ENCODE assay signal across 9 cellular contexts in the genomic region with DNA sequence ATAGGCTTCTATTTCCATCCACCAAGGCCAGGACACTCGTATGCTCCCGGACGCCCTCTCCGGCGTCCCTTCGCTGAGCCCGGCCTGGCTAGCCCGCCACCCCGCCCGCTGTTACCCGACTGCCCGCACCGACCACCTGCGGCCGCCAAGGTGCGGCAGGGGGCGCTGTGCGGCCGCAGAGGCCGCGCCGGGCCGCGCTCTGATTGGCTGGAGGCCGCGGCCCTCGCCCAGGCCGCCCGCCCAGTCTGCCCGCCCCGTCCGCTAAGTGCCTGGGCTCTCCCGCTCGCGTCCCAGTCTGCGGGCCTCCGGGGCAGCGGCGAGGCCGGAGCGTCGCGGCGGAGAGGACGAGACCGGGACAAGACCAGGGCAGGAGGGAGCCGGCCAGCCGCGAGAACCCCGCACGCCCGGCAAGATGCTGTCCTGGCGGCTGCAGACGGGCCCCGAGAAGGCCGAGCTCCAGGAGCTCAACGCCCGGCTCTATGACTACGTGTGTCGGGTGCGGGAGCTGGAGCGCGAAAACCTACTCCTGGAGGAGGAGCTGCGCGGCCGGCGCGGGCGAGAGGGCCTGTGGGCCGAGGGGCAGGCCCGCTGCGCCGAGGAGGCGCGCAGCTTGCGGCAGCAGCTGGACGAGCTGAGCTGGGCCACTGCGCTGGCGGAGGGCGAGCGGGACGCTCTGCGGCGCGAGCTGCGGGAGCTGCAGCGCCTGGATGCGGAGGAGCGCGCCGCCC. TPM values are rescaled to one million over a fixed set of nuclear protein-coding genes. Genes with fewer than 3 reads are reported as not detected.
DNase-seq lines count a peak whose midpoint lies in the region; ATAC-seq and TF ChIP-seq lines count a peak whose summit lies in the region.
"Had no signal": no experiment of that assay in that cellular context is flagged by ENCODE, and none has a peak within 500 bp of the region (broad histone marks: within the 10 kb centered on the region; RNA-seq: fewer than 3 reads in every experiment).

A gene with protein sequence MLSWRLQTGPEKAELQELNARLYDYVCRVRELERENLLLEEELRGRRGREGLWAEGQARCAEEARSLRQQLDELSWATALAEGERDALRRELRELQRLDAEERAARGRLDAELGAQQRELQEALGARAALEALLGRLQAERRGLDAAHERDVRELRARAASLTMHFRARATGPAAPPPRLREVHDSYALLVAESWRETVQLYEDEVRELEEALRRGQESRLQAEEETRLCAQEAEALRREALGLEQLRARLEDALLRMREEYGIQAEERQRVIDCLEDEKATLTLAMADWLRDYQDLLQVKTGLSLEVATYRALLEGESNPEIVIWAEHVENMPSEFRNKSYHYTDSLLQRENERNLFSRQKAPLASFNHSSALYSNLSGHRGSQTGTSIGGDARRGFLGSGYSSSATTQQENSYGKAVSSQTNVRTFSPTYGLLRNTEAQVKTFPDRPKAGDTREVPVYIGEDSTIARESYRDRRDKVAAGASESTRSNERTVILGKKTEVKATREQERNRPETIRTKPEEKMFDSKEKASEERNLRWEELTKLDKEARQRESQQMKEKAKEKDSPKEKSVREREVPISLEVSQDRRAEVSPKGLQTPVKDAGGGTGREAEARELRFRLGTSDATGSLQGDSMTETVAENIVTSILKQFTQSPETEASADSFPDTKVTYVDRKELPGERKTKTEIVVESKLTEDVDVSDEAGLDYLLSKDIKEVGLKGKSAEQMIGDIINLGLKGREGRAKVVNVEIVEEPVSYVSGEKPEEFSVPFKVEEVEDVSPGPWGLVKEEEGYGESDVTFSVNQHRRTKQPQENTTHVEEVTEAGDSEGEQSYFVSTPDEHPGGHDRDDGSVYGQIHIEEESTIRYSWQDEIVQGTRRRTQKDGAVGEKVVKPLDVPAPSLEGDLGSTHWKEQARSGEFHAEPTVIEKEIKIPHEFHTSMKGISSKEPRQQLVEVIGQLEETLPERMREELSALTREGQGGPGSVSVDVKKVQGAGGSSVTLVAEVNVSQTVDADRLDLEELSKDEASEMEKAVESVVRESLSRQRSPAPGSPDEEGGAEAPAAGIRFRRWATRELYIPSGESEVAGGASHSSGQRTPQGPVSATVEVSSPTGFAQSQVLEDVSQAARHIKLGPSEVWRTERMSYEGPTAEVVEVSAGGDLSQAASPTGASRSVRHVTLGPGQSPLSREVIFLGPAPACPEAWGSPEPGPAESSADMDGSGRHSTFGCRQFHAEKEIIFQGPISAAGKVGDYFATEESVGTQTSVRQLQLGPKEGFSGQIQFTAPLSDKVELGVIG (N-terminal part only) (plus strand): TSS at position 293 of the 728 bp plus-strand sequence. CDS start 120 bp downstream, at position 413.

- peak; percentile 31 for TF ChIP-seq POLR2A in right lobe of liver (IDR thresholded peaks at IDR 0.05)

- no peak within 1 kb of the TSS for H2BK12ac ChIP-seq in H9 (ENCODE audit: insufficient read length, low read depth, low read length)

- H3K14ac ChIP-seq in H9 (ENCODE audit: insufficient read depth, low read length), result no peak within 1 kb of the TSS

- peaks cover 6% of the 10 kb centered on the region for H3K23me2 ChIP-seq in H9 (ENCODE audit: insufficient read length, low read depth, low read length, poor library complexity, severe bottlenecking)

- H3K4me1 ChIP-seq in H9 (ENCODE audit: insufficient read depth, low read length) (no peaks in the 10 kb centered on the region), duodenal mucosa (ENCODE audit: control insufficient read depth in 1 of 2, insufficient read depth in 2 of 2, low read length in 2 of 2) (peaks cover 8 to 20% of the 10 kb centered on the region in 2 donors), right lobe of liver (peaks cover 0 to 9% (median 0%) of the 10 kb centered on the region in 4 donors)

- POLR2A ChIA-PET in T-cell (lab: Charles Lee), result interaction anchor here in 1 of 2 donors (0.6 kb wide), 1 partner anchor 13 kb away, joined by 3 read pairs; no protein-coding TSS in a partner anchor

- H2BK20ac ChIP-seq in H9 (ENCODE audit: low read depth, low read length, poor library complexity, severe bottlenecking), result no peak within 1 kb of the TSS

- H3K36me3 Mint-ChIP-seq in H9 (ENCODE audit: insufficient read depth in 1 of 3, low read depth in 3 of 3), result no peaks in the 10 kb centered on the region; a peak in 1 of 7 replicates
- H3K36me3 Mint-ChIP-seq in T-cell, result no peaks in the 10 kb centered on the region

- WGBS in H9 (ENCODE audit: extremely low coverage, insufficient read length, low lambda C conversion rate), result no CpG with 5 or more reads among the region's 91 CpGs
- 10% methylated on average over 6 of the region's 91 CpGs for WGBS in right lobe of liver (ENCODE audit: insufficient coverage, low coverage, low lambda C conversion rate, missing lambda C conversion rate)

- peak; percentile 94 for TF ChIP-seq CTCF in H9 (conservative IDR thresholded peaks at IDR 0.05)
- TF ChIP-seq CTCF in right lobe of liver (IDR thresholded peaks at IDR 0.05), result peak; percentile 79 to 92 (median 87)

- H3K27me3 Mint-ChIP-seq in H9 (ENCODE audit: low read depth), result peaks cover 70% of the 10 kb centered on the region
- H3K27me3 Mint-ChIP-seq in T-cell, result peaks cover 29 to 43% of the 10 kb centered on the region in 2 donors

- H3K27ac ChIP-seq in H9 (ENCODE audit: insufficient read length, low read depth, low read length) (no peak within 1 kb of the TSS), duodenal mucosa (ENCODE audit: low read depth, low read length) (peak within 1 kb of the TSS; percentile 44), right lobe of liver (peak within 1 kb of the TSS in 2 of 3 donors; percentile 18 to 58)

- no peak within 1 kb of the TSS for H3T11ph ChIP-seq in H9 (ENCODE audit: low read length)

- H2BK120ac ChIP-seq in H9 (ENCODE audit: low read depth, low read length, poor library complexity, severe bottlenecking), result no peak within 1 kb of the TSS

- H3K36me3 ChIP-seq in MG63 (no peaks in the 10 kb centered on the region), duodenal mucosa (ENCODE audit: control insufficient read depth in 1 of 2, insufficient read depth in 2 of 2, low read length in 2 of 2) (no peaks in the 10 kb centered on the region), right lobe of liver (no peaks in the 10 kb centered on the region)

- H4K20me1 ChIP-seq in H9 (ENCODE audit: control insufficient read depth, insufficient read depth, insufficient read length), result peaks cover 3% of the 10 kb centered on the region

- H3K27ac Mint-ChIP-seq in H9 (no peak within 1 kb of the TSS), T-cell (no peak within 1 kb of the TSS)

- no peak within 1 kb of the TSS for H4K91ac ChIP-seq in H9 (ENCODE audit: insufficient read length, low read depth, low read length)

- H3K4me1 Mint-ChIP-seq in H9, result peaks cover 5 to 6% of the 10 kb centered on the region in 2 experiments; a peak in 2 of 4 replicates
- H3K4me1 Mint-ChIP-seq in T-cell, result peaks cover 5 to 26% (median 18%) of the 10 kb centered on the region in 3 donors

- H2AFZ ChIP-seq in H9 (ENCODE audit: low read length), result no peak within 1 kb of the TSS

- no peak within 1 kb of the TSS for H2BK15ac ChIP-seq in H9 (ENCODE audit: low read depth, low read length)

- H3K23ac ChIP-seq in H9 (ENCODE audit: insufficient read length, low read depth, low read length), result no peak within 1 kb of the TSS

- no peaks in the 10 kb centered on the region; a peak in 1 of 5 replicates for H3K9me3 Mint-ChIP-seq in H9
- no peaks in the 10 kb centered on the region for H3K9me3 Mint-ChIP-seq in T-cell

- intact Hi-C loops in right lobe of liver (cut with DNase I), result loop anchor here (5.0 kb wide), 1 partner anchor 107 kb away; no protein-coding TSS in a partner anchor

- peak; percentile 39 to 53 (median 44) for ATAC-seq in T-cell (replicated peaks in 1 of 4)
- ATAC-seq in right lobe of liver, result peak; percentile 92 to 95 (median 94)

- no peak within 1 kb of the TSS for H3K4ac ChIP-seq in H9 (ENCODE audit: low read depth, low read length)

- CTCF ChIA-PET in T-cell (lab: Charles Lee), result interaction anchor here (0.7 to 0.9 kb wide), 2 partner anchors 9 to 599 kb away, joined by 3 read pairs; no protein-coding TSS in a partner anchor

- peak; percentile 12 for DNase-seq in SIG-M5 treated with dmso at 0.1 percent for 504 hours (lab: John Stamatoyannopoulos, UW; ENCODE audit: unreplicated experiment)
- no peak for DNase-seq in SIG-M5 (lab: John Stamatoyannopoulos, UW)
- peak; percentile 91 for DNase-seq in H9
- peak; percentile 85 for DNase-seq in MG63
- peak in 5 of 34 experiments; percentile 7 to 23 (median 10) for DNase-seq in T-cell
- peak; percentile 75 to 77 (median 77) for DNase-seq in right lobe of liver
- DNase-seq in stimulated activated CD4-positive, alpha-beta T cell treated with anti-CD3 and anti-CD28 coated beads, Interleukin-4, amount 100 ng/mL, for 48 hours (ENCODE audit: low read depth in 2 of 2), result peak; percentile 24 to 28
- DNase-seq: DND-41 had no signal

- no peak within 1 kb of the TSS for H3K18ac ChIP-seq in H9 (ENCODE audit: insufficient read length, low read depth, low read length)

- no peaks in the 10 kb centered on the region for H3K79me2 ChIP-seq in H9 (ENCODE audit: insufficient read depth, low read length)

- no peaks in the 10 kb centered on the region for H3K79me1 ChIP-seq in H9 (ENCODE audit: insufficient read depth, low read depth, low read length, poor library complexity, severe bottlenecking)

- peak within 1 kb of the TSS; percentile 40 for H3K4me2 ChIP-seq in H9 (ENCODE audit: insufficient read depth, insufficient read length, low read length)

- no peak within 1 kb of the TSS for H4K5ac ChIP-seq in H9 (ENCODE audit: insufficient read length, low read depth, low read length)

- no peak within 1 kb of the TSS for H2AK5ac ChIP-seq in H9 (ENCODE audit: insufficient read length, low read length)

- peak within 1 kb of the TSS; percentile 62 to 78 for H3K4me3 Mint-ChIP-seq in H9
- peak within 1 kb of the TSS; percentile 49 to 72 (median 58) for H3K4me3 Mint-ChIP-seq in T-cell

- H3K4me3 ChIP-seq in MG63 (peak within 1 kb of the TSS; percentile 58), duodenal mucosa (ENCODE audit: low read depth in 1 of 2, low read length in 2 of 2) (peak within 1 kb of the TSS; percentile 62 to 67), right lobe of liver (peak within 1 kb of the TSS; percentile 43 to 57 (median 49))

- H3K27me3 ChIP-seq in H9 (ENCODE audit: insufficient read depth, low read length) (peaks cover 17% of the 10 kb centered on the region; the same call in 1 of the 2 replicates), MG63 (peaks cover 6% of the 10 kb centered on the region), duodenal mucosa (ENCODE audit: control insufficient read depth in 1 of 2, insufficient read depth in 2 of 2, low read length in 2 of 2) (peaks cover 8 to 16% of the 10 kb centered on the region in 2 donors), right lobe of liver (no peaks in the 10 kb centered on the region)

- no peaks in the 10 kb centered on the region for H3K9me3 ChIP-seq in H9 (ENCODE audit: control insufficient read depth, low read depth, low read length)
- H3K9me3 ChIP-seq in MG63, result no peaks in the 10 kb centered on the region
- H3K9me3 ChIP-seq in duodenal mucosa (ENCODE audit: control insufficient read depth in 1 of 2, low read length in 2 of 2), result no peaks in the 10 kb centered on the region
- H3K9me3 ChIP-seq in right lobe of liver, result no peaks in the 10 kb centered on the region

- H3K9ac ChIP-seq in H9 (ENCODE audit: extremely low read depth, insufficient read length, low read length) (no peak within 1 kb of the TSS), duodenal mucosa (ENCODE audit: low read depth in 1 of 2, low read length in 2 of 2) (peak within 1 kb of the TSS; percentile 10 to 45)

- H4K8ac ChIP-seq in H9 (replicated peaks; ENCODE audit: insufficient read length, low read depth, low read length), result no peak within 1 kb of the TSS

- H3K56ac ChIP-seq in H9 (ENCODE audit: insufficient read length, low read depth, low read length), result no peak within 1 kb of the TSS

- no peak within 1 kb of the TSS for H2BK5ac ChIP-seq in H9 (ENCODE audit: insufficient read length, low read length)

RNA-seq across cellular contexts. Expression of the gene that starts here (rescaled TPM):
- 1.8 and 1.9 TPM in 2 replicates for total RNA-seq in H9 (2021)
- total RNA-seq in MG63 (2014; rRNA removed; shearing (Covaris generic); ENCODE audit: low replicate concordance), result 2.5 and 7.4 TPM in 2 replicates
- 1 to 10 TPM; 3.7 to 7.3 (median 4.2) TPM for total RNA-seq in T-cell
- total RNA-seq in right lobe of liver, result 1 to 10 TPM; 1.6 to 3.5 (median 2.9) TPM
